ENCODE assay signal across 8 cellular contexts in the genomic region with DNA sequence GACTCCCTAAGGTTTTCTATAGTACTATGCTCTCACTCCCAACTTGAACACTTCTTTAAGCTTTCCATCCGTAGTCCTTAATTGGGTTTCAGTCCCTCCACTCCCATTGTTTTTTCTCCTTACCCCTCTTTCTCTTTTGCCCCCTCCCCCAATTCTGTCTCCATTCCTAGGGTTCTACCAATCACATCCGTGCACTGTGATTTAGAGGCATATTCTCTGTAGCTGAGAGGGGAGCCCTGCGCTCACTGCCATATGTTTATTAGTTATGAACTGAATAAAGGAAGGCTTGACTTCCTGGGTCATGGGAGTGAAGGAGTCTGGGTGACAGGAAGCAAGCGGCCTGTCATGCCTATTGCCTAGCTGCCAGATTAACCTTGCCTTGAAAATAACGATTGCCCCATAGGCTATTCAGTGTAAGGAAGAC. TPM values are rescaled to one million over a fixed set of nuclear protein-coding genes. Genes with fewer than 3 reads are reported as not detected.
DNase-seq lines count a peak whose midpoint lies in the region; ATAC-seq lines count a peak whose summit lies in the region.

No MANE protein-coding gene starts in this region.

- DNase-seq in Daoy (ENCODE audit: low read depth) (peak; percentile 42), LHCN-M2 (ENCODE audit: low read depth) (peak; percentile 51), SKM-1 treated with dmso at 0.1 percent for 144 hours (lab: John Stamatoyannopoulos, UW; ENCODE audit: unreplicated experiment) (peak; percentile 8), kidney tubule cell (ENCODE audit: low spot score) (peak; percentile 43)
- peak; percentile 36 for DNase-seq in central memory CD4-positive, alpha-beta T cell
- DNase-seq in stimulated activated CD4-positive, alpha-beta T cell treated with anti-CD3 and anti-CD28 coated beads, Interleukin-4, amount 100 ng/mL, for 1 hour, result peak; percentile 14

- ATAC-seq in GM21529 (IDR thresholded peaks at IDR 0.05; ENCODE audit: unreplicated experiment) (peak; percentile 62), HG03097 (IDR thresholded peaks at IDR 0.05; ENCODE audit: low FRiP score, unreplicated experiment) (no peak)

RNA-seq across cellular contexts. Expression of gene MCTS1, which starts 0.5 kb away (rescaled TPM):
- total RNA-seq in Daoy (2014; rRNA removed; shearing (Covaris generic)), result 81.7 and 88.3 TPM in 2 replicates
- 58.8 and 59.4 TPM in 2 replicates for total RNA-seq in LHCN-M2 (2014; rRNA removed)
- 84.5 TPM for polyA plus RNA-seq in LHCN-M2 (2012)

RNA-seq across cellular contexts. Expression of gene C1GALT1C1, which starts 25.5 kb away (rescaled TPM):
- 35.2 and 35.3 TPM in 2 replicates for total RNA-seq in Daoy (2014; rRNA removed; shearing (Covaris generic))
- total RNA-seq in LHCN-M2 (2014; rRNA removed), result 30.6 and 33.2 TPM in 2 replicates
- polyA plus RNA-seq in LHCN-M2 (2012), result 12.9 TPM

RNA-seq across cellular contexts. Expression of gene CUL4B, which starts 43.6 kb away (rescaled TPM):
- total RNA-seq in Daoy (2014; rRNA removed; shearing (Covaris generic)), result 30.1 and 35.5 TPM in 2 replicates
- 50.5 and 55.9 TPM in 2 replicates for total RNA-seq in LHCN-M2 (2014; rRNA removed)
- polyA plus RNA-seq in LHCN-M2 (2012), result 24.1 TPM
